8 cellular contexts compared by ENCODE assay signal in the genomic region with DNA sequence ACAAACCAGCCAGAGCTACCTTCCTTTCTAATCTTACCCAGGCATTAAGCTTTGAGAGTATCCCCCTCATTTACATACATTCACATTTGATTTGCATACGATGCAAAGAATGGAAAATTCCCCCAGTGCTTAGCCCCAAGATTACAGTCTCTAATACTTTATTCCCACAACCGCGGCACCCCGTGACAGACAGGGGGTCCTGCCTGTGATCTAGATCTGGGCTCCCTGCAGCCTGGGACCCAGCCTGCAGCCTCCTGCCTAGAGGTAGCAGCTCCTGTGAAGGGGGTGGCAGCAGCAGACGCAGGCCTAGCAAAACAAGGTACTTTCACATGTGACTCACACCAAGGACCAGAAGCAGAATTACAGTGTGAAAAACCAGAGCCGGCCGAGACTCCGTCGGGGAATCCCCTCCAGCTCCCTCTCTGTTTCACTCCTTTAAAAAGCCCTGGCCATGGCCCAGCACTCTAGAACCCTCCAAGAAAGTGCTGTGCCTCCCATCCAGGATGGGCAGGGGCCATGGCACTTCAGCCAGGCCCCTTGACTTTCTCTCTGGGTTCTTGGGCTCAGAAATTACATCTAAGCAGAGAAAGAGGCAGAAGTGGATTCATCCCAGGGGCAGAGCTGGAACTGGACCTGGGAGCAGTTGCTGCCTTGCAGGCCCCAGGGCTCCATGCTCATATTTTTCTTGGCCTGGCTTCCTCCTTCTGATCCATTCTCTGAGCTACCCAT.
DNase-seq lines count a peak whose midpoint lies in the region; ATAC-seq lines count a peak whose summit lies in the region.

No MANE protein-coding gene starts in this region.

- peak; percentile 82 for ATAC-seq in GM21737 (IDR thresholded peaks at IDR 0.05; ENCODE audit: unreplicated experiment)

- peak; percentile 83 for DNase-seq in ELF-1 (ENCODE audit: low read depth, low spot score)
- DNase-seq in NAMALWA (ENCODE audit: low spot score): peak; percentile 88
- peak; percentile 71 for DNase-seq in activated T-helper 1 cell treated with Interleukin-2 at 50 U/mL for 16 hours (ENCODE audit: low read depth)
- DNase-seq in iris pigment epithelial cell (ENCODE audit: low read depth): peak; percentile 85
- DNase-seq in stimulated activated CD8-positive, alpha-beta memory T cell treated with anti-CD3 and anti-CD28 coated beads, Interleukin-7, amount 100 ng/mL, for 24 hours (ENCODE audit: low read depth): peak; percentile 60
- DNase-seq in NCI-H82 treated with DMSO at 0.1 percent for 48 hours (lab: John Stamatoyannopoulos, UW; ENCODE audit: unreplicated experiment): no peak
- no peak for DNase-seq in NCI-H69 (lab: John Stamatoyannopoulos, UW)

Comparison
In these comparisons a context has a peak if more than half of its experiments do, and no peak if none do; other contexts are left out.
1. DNase-seq: peak in ELF-1 (single experiment), NAMALWA (single experiment), activated T-helper 1 cell treated with Interleukin-2 at 50 U/mL for 16 hours (single experiment), iris pigment epithelial cell (single experiment) and stimulated activated CD8-positive, alpha-beta memory T cell treated with anti-CD3 and anti-CD28 coated beads, Interleukin-7, amount 100 ng/mL, for 24 hours (single experiment); none in NCI-H82 treated with DMSO at 0.1 percent for 48 hours (single experiment) and NCI-H69 (single experiment).